19 cellular contexts compared by ENCODE assay signal in genomic region chr17:47966079-47966519, GRCh38. TPM values are rescaled to one million over a fixed set of nuclear protein-coding genes. Genes with fewer than 3 reads are reported as not detected.
A peak's percentile ranks its signal among the peaks of the same experiment; 100 is the strongest.
DNase-seq lines count a peak whose midpoint lies in the region; ATAC-seq and TF ChIP-seq lines count a peak whose summit lies in the region.
"Had no signal": no experiment of that assay in that cellular context is flagged by ENCODE, and none has a peak within 500 bp of the region (broad histone marks: within the 10 kb centered on the region; RNA-seq: fewer than 3 reads in every experiment).

No MANE protein-coding gene starts in this region.

- H2AK9ac ChIP-seq in IMR-90 (replicated peaks; ENCODE audit: low read depth, low read length, poor library complexity) = no peak overlapping the region

- POLR2A ChIA-PET in IMR-90 (lab: Charles Lee; ENCODE audit: unreplicated experiment) = no interaction called here

- H4K91ac ChIP-seq in IMR-90 (ENCODE audit: insufficient read depth, low read depth, low read length) = no peak overlapping the region

- ATAC-seq in IMR-90 (ENCODE audit: low read depth) = no peak
- no peak for ATAC-seq in body of pancreas
- no peak for ATAC-seq in HG02981 (IDR thresholded peaks at IDR 0.05; ENCODE audit: unreplicated experiment)

- BruUV-seq in IMR-90 (replicated peaks; lab: Mats Ljungman, UMichigan) = no TSS peak

- no peak overlapping the region for H4K5ac ChIP-seq in IMR-90 (ENCODE audit: low read depth, low read length)

- H2BK120ac ChIP-seq in IMR-90 (ENCODE audit: low read depth, low read length) = no peak overlapping the region

- no peak for DNase-seq in IMR-90
- DNase-seq in body of pancreas = peak in 3 of 4 donors; percentile 47 to 61 (median 57)
- peak; percentile 53 for DNase-seq in testis
- DNase-seq in midbrain (lab: John Stamatoyannopoulos, UW) = no peak
- no peak for DNase-seq in iPS-NIHi7 (ENCODE audit: extremely low spot score)
- no peak for DNase-seq in stimulated activated CD4-positive, alpha-beta T cell treated with anti-CD3 and anti-CD28 coated beads, Interleukin-2, amount 100 ng/mL, for 48 hours
- DNase-seq: activated naive CD8-positive, alpha-beta T cell treated with anti-CD3 and anti-CD28 coated beads, Interleukin-2, amount 10 ng/mL, durations not matched to agents 7 days and 5 days; activated T-cell treated with anti-CD3 and anti-CD28 coated beads, Interleukin-2, amount 50 U/mL, for 1 hour; central memory CD4-positive, alpha-beta T cell; DMS153; NCI-H1930; NCI-H524; OCI-M1 had no signal

- TF ChIP-seq POLR2A in IMR-90 (IDR thresholded peaks at IDR 0.05; ENCODE audit: low read depth, low read length) = no peak
- TF ChIP-seq POLR2A in body of pancreas (IDR thresholded peaks at IDR 0.05) = peak in 1 of 3 donors; percentile 15
- no peak for TF ChIP-seq POLR2A in testis (IDR thresholded peaks at IDR 0.05)

- H2AFZ ChIP-seq in IMR-90 (replicated peaks; ENCODE audit: low read length, poor library complexity) = peak overlapping the region; percentile 40

- intact Hi-C loops in IMR-90 (cut with micrococcal nuclease) (no loop called here), body of pancreas (cut with DNase I) (no loop called here), testis (cut with DNase I; ENCODE audit: low total_unique reads) (no loop called here)

- in situ Hi-C loops in IMR-90 (cut with MboI; ENCODE audit: low sequenced_read_pairs) = no loop called here

- no peak overlapping the region for H3K4ac ChIP-seq in IMR-90 (ENCODE audit: low read depth, low read length)

- H3K23ac ChIP-seq in IMR-90 (ENCODE audit: low read depth, low read length) = no peak overlapping the region

- no peak overlapping the region for H4K8ac ChIP-seq in IMR-90 (ENCODE audit: low read depth in 2 of 2, low read length in 2 of 2)

- H3K4me3 ChIP-seq in IMR-90 (ENCODE audit: insufficient read depth, low read depth, low read length) (no peak overlapping the region), body of pancreas (no peak overlapping the region), mucosa of rectum (ENCODE audit: low read length in 2 of 2) (peak overlapping the region; percentile 32 to 57), testis (no peak overlapping the region)
- H3K4me3 ChIP-seq: SK-N-MC had no signal

- 0 out of 2 replicates have a peak overlapping the region, but pooled peaks have one; percentile 8 for H3K14ac ChIP-seq in IMR-90 (replicated peaks; ENCODE audit: low read depth, low read length)

- H3K27ac ChIP-seq in IMR-90 (ENCODE audit: insufficient read depth, low read length) (no peak overlapping the region), body of pancreas (peak overlapping the region in 3 of 4 donors; percentile 89 to 95 (median 93)), mucosa of rectum (ENCODE audit: low read depth in 2 of 2, low read length in 2 of 2) (peak overlapping the region; percentile 89 to 91), testis (peak overlapping the region in 1 of 2 donors; percentile 27)
- H3K27ac ChIP-seq: SK-N-MC had no signal

- no peaks in the 10 kb centered on the region for H4K20me1 ChIP-seq in IMR-90 (ENCODE audit: insufficient read depth, low read length)

- H2BK20ac ChIP-seq in IMR-90 (ENCODE audit: low read depth, low read length) = peak overlapping the region; percentile 24; the same call in 1 of the 2 replicates

- H3K9me3 ChIP-seq in IMR-90 (ENCODE audit: control insufficient read depth, insufficient read depth, low read length) (no peaks in the 10 kb centered on the region; the same call in 1 of the 2 replicates), body of pancreas (no peaks in the 10 kb centered on the region), mucosa of rectum (ENCODE audit: control insufficient read depth in 2 of 2, low read length in 2 of 2) (no peaks in the 10 kb centered on the region), testis (no peaks in the 10 kb centered on the region)

- H2BK5ac ChIP-seq in IMR-90 (ENCODE audit: low read depth, low read length, poor library complexity, severe bottlenecking) = no peak overlapping the region

- H3K18ac ChIP-seq in IMR-90 (ENCODE audit: low read depth, low read length) = no peak overlapping the region

- TF ChIP-seq RAD21 in IMR-90 (IDR thresholded peaks at IDR 0.05; ENCODE audit: low read length) = no peak

- H3K79me1 ChIP-seq in IMR-90 (ENCODE audit: low read depth in 1 of 2, low read length in 2 of 2) = peaks cover 0 to 10% of the 10 kb centered on the region in 2 experiments; a peak in 2 of 4 replicates

- dilution Hi-C loops in IMR-90 (cut with HindIII; ENCODE audit: low sequenced_read_pairs, unreplicated experiment) = no loop called here

- H3K4me1 ChIP-seq in IMR-90 (ENCODE audit: control insufficient read depth, insufficient read depth, low read length) (peaks cover 13% of the 10 kb centered on the region), body of pancreas (peaks cover 58% of the 10 kb centered on the region), mucosa of rectum (ENCODE audit: control insufficient read depth in 2 of 2, insufficient read depth in 2 of 2, low read length in 2 of 2) (peaks cover 33 to 67% of the 10 kb centered on the region in 2 donors), testis (peaks cover 31% of the 10 kb centered on the region)

- H3K36me3 ChIP-seq in IMR-90 (ENCODE audit: control insufficient read depth, insufficient read depth, low read length) = no peaks in the 10 kb centered on the region
- no peaks in the 10 kb centered on the region for H3K36me3 ChIP-seq in body of pancreas (replicated peaks in 1 of 2; ENCODE audit: insufficient read depth in 1 of 2, low read depth in 2 of 2)
- H3K36me3 ChIP-seq in mucosa of rectum (ENCODE audit: control insufficient read depth in 2 of 2, insufficient read depth in 2 of 2, low read length in 2 of 2) = peaks cover 0 to 1% of the 10 kb centered on the region in 2 donors
- H3K36me3 ChIP-seq in testis (ENCODE audit: low read depth, missing control alignments) = no peaks in the 10 kb centered on the region

- TF ChIP-seq CTCF in IMR-90 (conservative IDR thresholded peaks at IDR 0.05; ENCODE audit: low read depth, low read length) = no peak
- TF ChIP-seq CTCF in body of pancreas (IDR thresholded peaks at IDR 0.05) = no peak
- no peak for TF ChIP-seq CTCF in testis (IDR thresholded peaks at IDR 0.05)

- H3K56ac ChIP-seq in IMR-90 (ENCODE audit: extremely low read depth, insufficient read depth, low read length) = no peak overlapping the region

- no peak overlapping the region; the same call in 2 of the 3 replicates for H2BK15ac ChIP-seq in IMR-90 (ENCODE audit: low read depth, low read length)

- CTCF ChIA-PET in IMR-90 (lab: Yijun Ruan, JAX) = no interaction called here

- peaks cover 12% of the 10 kb centered on the region for H3K9me1 ChIP-seq in IMR-90 (ENCODE audit: insufficient read depth, low read length)

- WGBS in IMR-90 (ENCODE audit: extremely low coverage in 2 of 2, insufficient read length in 1 of 2), 2 experiments = no CpG with 5 or more reads among the region's 1 CpG
- WGBS in body of pancreas, 2 donors = 13 to 38% methylated on average over 1 of the region's 1 CpG
- WGBS in testis, 2 donors = 35 to 57% methylated on average over 1 of the region's 1 CpG

- no peaks in the 10 kb centered on the region; the same call in none of the 2 replicates for H3K27me3 ChIP-seq in IMR-90 (ENCODE audit: control insufficient read depth, insufficient read depth, low read length)
- H3K27me3 ChIP-seq in body of pancreas = no peaks in the 10 kb centered on the region
- no peaks in the 10 kb centered on the region for H3K27me3 ChIP-seq in mucosa of rectum (ENCODE audit: control insufficient read depth in 2 of 2, insufficient read depth in 2 of 2, low read length in 2 of 2)
- H3K27me3 ChIP-seq in testis = no peaks in the 10 kb centered on the region

- H3K4me2 ChIP-seq in IMR-90 (ENCODE audit: low read depth, low read length) = no peak overlapping the region

- H3K9ac ChIP-seq in IMR-90 (ENCODE audit: low read depth, low read length) = no peak overlapping the region
- H3K9ac ChIP-seq in mucosa of rectum (ENCODE audit: low read depth in 1 of 2, low read length in 2 of 2) = peak overlapping the region; percentile 58 to 73

- peak overlapping the region; percentile 75 for H2AK5ac ChIP-seq in IMR-90 (ENCODE audit: low read depth, low read length)

TF ChIP-seq in IMR-90, 13 proteins besides CTCF, POLR2A, EP300 and RAD21 (continues in another document):
- no peak for TF ChIP-seq FOS (IDR thresholded peaks at IDR 0.05; ENCODE audit: low read depth, low read length)
- TF ChIP-seq MAZ (IDR thresholded peaks at IDR 0.05; ENCODE audit: borderline replicate concordance, low read depth, low read length) = no peak
- TF ChIP-seq SMC3 (IDR thresholded peaks at IDR 0.05; ENCODE audit: low read depth, low read length) = no peak
- no peak for TF ChIP-seq RFX5 (IDR thresholded peaks at IDR 0.05; ENCODE audit: low read depth, low read length)
- no peak for TF ChIP-seq NFE2L2 (IDR thresholded peaks at IDR 0.05; ENCODE audit: low read depth, low read length)
- TF ChIP-seq RCOR1 (IDR thresholded peaks at IDR 0.05; ENCODE audit: insufficient replicate concordance, low read length) = no peak

RNA-seq across cellular contexts. Expression of gene CDK5RAP3, which starts 4.8 kb away (rescaled TPM):
- total RNA-seq in IMR-90 (2012; rRNA removed) (56.7 and 75.3 TPM in 2 replicates), body of pancreas (100 to 1,000 TPM; 209 to 588 TPM), testis (100 to 1,000 TPM; 221 to 281 TPM)
- polyA plus RNA-seq in IMR-90 (2012; rRNA removed) (138 and 153 TPM in 2 replicates), testis (ENCODE audit: insufficient read depth, low read depth, low replicate concordance) (192 TPM)
- 46.3 and 96.7 TPM in 2 replicates for polyA plus RNA-seq in IMR-90 (2012; cell fraction: cytosol; rRNA removed)
- 1,289 and 1,731 TPM in 2 replicates for polyA plus RNA-seq in IMR-90 (2012; cell fraction: nucleus; rRNA removed; ENCODE audit: low replicate concordance)

RNA-seq across cellular contexts. Expression of gene PRR15L, which starts 8.4 kb away (rescaled TPM):
- total RNA-seq in IMR-90 (2012; rRNA removed) = not detected in 2 replicates
- not detected in 2 replicates for polyA plus RNA-seq in IMR-90 (2012; rRNA removed)
- not detected in 2 replicates for polyA plus RNA-seq in IMR-90 (2012; cell fraction: cytosol; rRNA removed)
- polyA plus RNA-seq in IMR-90 (2012; cell fraction: nucleus; rRNA removed; ENCODE audit: low replicate concordance) = not detected in 2 replicates
- total RNA-seq in body of pancreas = 10 to 100 TPM; 36.6 to 63.3 TPM
- 1 to 10 TPM in 1 of 2 donors, under 1 TPM in 1; 0.55 to 2.5 TPM for total RNA-seq in testis
- polyA plus RNA-seq in testis (ENCODE audit: insufficient read depth, low read depth, low replicate concordance) = 6.2 TPM
- total RNA-seq: activated naive CD8-positive, alpha-beta T cell treated with anti-CD3 and anti-CD28 coated beads, Interleukin-2, amount 10 ng/mL, durations not matched to agents 7 days and 5 days; M059J; mesenteric fat pad had no signal
- polyA plus RNA-seq: BJ had no signal

RNA-seq across cellular contexts. Expression of gene PNPO, which starts 24.7 kb away (rescaled TPM):
- 32.5 and 34.1 TPM in 2 replicates for total RNA-seq in IMR-90 (2012; rRNA removed)
- polyA plus RNA-seq in IMR-90 (2012; rRNA removed) = 13.6 and 13.9 TPM in 2 replicates
- 11.0 and 37.1 TPM in 2 replicates for polyA plus RNA-seq in IMR-90 (2012; cell fraction: cytosol; rRNA removed)
- 5.8 and 9.0 TPM in 2 replicates for polyA plus RNA-seq in IMR-90 (2012; cell fraction: nucleus; rRNA removed; ENCODE audit: low replicate concordance)
- total RNA-seq in body of pancreas = 10 to 100 TPM; 27.8 to 55.4 TPM
- total RNA-seq in testis = 10 to 100 TPM; 37.5 to 41.7 TPM
- polyA plus RNA-seq in testis (ENCODE audit: insufficient read depth, low read depth, low replicate concordance) = 21.3 TPM

Comparison
In these comparisons a context has a peak if more than half of its experiments do, and no peak if none do; other contexts are left out.
1. DNase-seq: peak in body of pancreas (3 of 4) and testis (single experiment); none in IMR-90 (single experiment), midbrain (single experiment), iPS-NIHi7 (single experiment) and stimulated activated CD4-positive, alpha-beta T cell treated with anti-CD3 and anti-CD28 coated beads, Interleukin-2, amount 100 ng/mL, for 48 hours (0 of 2).
2. H3K4me3 ChIP-seq: peak in mucosa of rectum (2 of 2); none in IMR-90 (single experiment), body of pancreas (0 of 2) and testis (0 of 2).
3. RNA of gene PRR15L, which starts 8.4 kb away (total RNA-seq): 36.6 to 63.3 TPM in body of pancreas; 0.55 to 2.5 TPM in testis and not detected in IMR-90; every median in the first group is over 10 times any median in the second.